In genomic region chr2:235861383-235861782, GRCh38 we compare ENCODE assay signal across 23 cellular contexts.
"Had no signal": no experiment of that assay in that cellular context is flagged by ENCODE, and none has a peak within 500 bp of the region (broad histone marks: within the 10 kb centered on the region; RNA-seq: fewer than 3 reads in every experiment).

No MANE protein-coding gene starts in this region.

- H3K27me3 ChIP-seq: gastrocnemius medialis, pancreas, sigmoid colon, stomach, thyroid gland, vagina had no signal

- H3K4me3 Mint-ChIP-seq: effector memory CD8-positive, alpha-beta T cell; mesothelial cell of epicardium; naive B cell; natural killer cell treated with Interleukin-12 subunit alpha and Interleukin-12 subunit beta and Interleukin-15 and Interleukin-18, amount 100 ng/mL, for 72 hours; neural crest cell; stimulated activated effector memory CD8-positive, alpha-beta T cell treated with anti-CD3 and anti-CD28 coated beads, Interleukin-12 subunit alpha, Interleukin-12 subunit beta, amount 100 ng/mL, for 72 hours had no signal

- H3K36me3 Mint-ChIP-seq: mesothelial cell of epicardium; naive B cell; natural killer cell treated with Interleukin-12 subunit alpha and Interleukin-12 subunit beta and Interleukin-15 and Interleukin-18, amount 100 ng/mL, for 72 hours; stimulated activated effector memory CD8-positive, alpha-beta T cell treated with anti-CD3 and anti-CD28 coated beads, Interleukin-12 subunit alpha, Interleukin-12 subunit beta, amount 100 ng/mL, for 72 hours had no signal

- H3K9me3 ChIP-seq: gastrocnemius medialis, mucosa of descending colon, neutrophil, pancreas, sigmoid colon, stomach, thyroid gland, vagina had no signal

- H3K4me1 ChIP-seq: gastrocnemius medialis, pancreas, sigmoid colon, stomach, thyroid gland, vagina had no signal

- H3K27me3 Mint-ChIP-seq: effector memory CD8-positive, alpha-beta T cell had no signal

- H3K27ac ChIP-seq: coronary artery, gastrocnemius medialis, neutrophil, pancreas, sigmoid colon, stomach, thyroid gland, vagina had no signal

- H3K4me3 ChIP-seq: coronary artery, gastrocnemius medialis, mucosa of descending colon, pancreas, sigmoid colon, stomach, thyroid gland, vagina had no signal

- ATAC-seq: effector memory CD8-positive, alpha-beta T cell; gastrocnemius medialis; left colon; mucosa of descending colon; natural killer cell treated with Interleukin-12 subunit alpha and Interleukin-12 subunit beta and Interleukin-15 and Interleukin-18, amount 100 ng/mL, for 72 hours; pancreas; stimulated activated effector memory CD8-positive, alpha-beta T cell treated with anti-CD3 and anti-CD28 coated beads, Interleukin-12 subunit alpha, Interleukin-12 subunit beta, amount 100 ng/mL, for 72 hours had no signal

- H3K27ac Mint-ChIP-seq: effector memory CD8-positive, alpha-beta T cell; naive B cell; natural killer cell treated with Interleukin-12 subunit alpha and Interleukin-12 subunit beta and Interleukin-15 and Interleukin-18, amount 100 ng/mL, for 72 hours; stimulated activated effector memory CD8-positive, alpha-beta T cell treated with anti-CD3 and anti-CD28 coated beads, Interleukin-12 subunit alpha, Interleukin-12 subunit beta, amount 100 ng/mL, for 72 hours had no signal

- H3K4me1 Mint-ChIP-seq: naive B cell had no signal

- H3K36me3 ChIP-seq: gastrocnemius medialis, neutrophil, pancreas, sigmoid colon, thyroid gland, vagina had no signal

- DNase-seq: effector memory CD8-positive, alpha-beta T cell; gastrocnemius medialis; head of caudate nucleus; left colon; mesenchymal stem cell; mucosa of descending colon; naive B cell; pancreas; retina; sigmoid colon; stimulated activated CD4-positive, alpha-beta T cell treated with anti-CD3 and anti-CD28 coated beads, Interleukin-2, amount 100 ng/mL, for 24 hours; stimulated activated CD4-positive, alpha-beta T cell treated with anti-CD3 and anti-CD28 coated beads, Interleukin-4, amount 100 ng/mL, for 24 hours; stimulated activated naive CD4-positive, alpha-beta T cell treated with Interleukin-2 at 50 U/mL for 16 hours; stomach; thyroid gland; trophoblast cell had no signal
